23 cellular contexts compared by ENCODE assay signal in the genomic region with DNA sequence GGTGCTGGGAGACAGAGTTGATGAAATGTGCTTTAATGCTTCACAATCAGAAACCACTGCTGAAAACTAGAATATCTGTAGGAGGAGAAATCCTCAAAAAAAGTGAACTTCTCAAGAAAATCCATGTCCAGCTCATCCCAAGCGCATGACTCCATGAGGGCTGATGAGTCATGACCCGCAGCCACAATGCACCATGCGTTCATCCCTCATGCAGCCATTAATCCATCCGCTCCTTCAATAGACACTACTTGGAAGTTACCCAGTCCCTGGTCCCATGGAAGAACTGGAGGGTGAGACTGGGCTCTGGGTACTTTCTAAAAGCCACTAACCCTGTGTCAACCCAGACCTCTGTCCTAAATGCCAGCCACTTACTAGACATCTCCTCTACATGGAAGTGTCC. TPM values are rescaled to one million over a fixed set of nuclear protein-coding genes. Genes with fewer than 3 reads are reported as not detected.
DNase-seq lines count a peak whose midpoint lies in the region; ATAC-seq and TF ChIP-seq lines count a peak whose summit lies in the region.
"Had no signal": no experiment of that assay in that cellular context is flagged by ENCODE, and none has a peak within 500 bp of the region (broad histone marks: within the 10 kb centered on the region; RNA-seq: fewer than 3 reads in every experiment).

No MANE protein-coding gene starts in this region.

- H3K4me3 ChIP-seq in fibroblast of pulmonary artery (replicated peaks; ENCODE audit: low read depth, low read length): no peak overlapping the region
- H3K4me3 ChIP-seq: neural progenitor cell had no signal

- no peak for ATAC-seq in T-helper 17 cell

- H3K27ac Mint-ChIP-seq in T-helper 17 cell: peak overlapping the region; percentile 91
- H3K27ac Mint-ChIP-seq: activated naive CD4-positive, alpha-beta T cell treated with anti-CD3 and anti-CD28 coated beads, Interleukin-2, amount 50 U/mL, for 24 hours; neural progenitor cell had no signal

- H3K4me1 Mint-ChIP-seq in T-helper 17 cell: peaks cover 26% of the 10 kb centered on the region

- H3K9me3 ChIP-seq in T-helper 17 cell (ENCODE audit: control insufficient read depth, low read length, poor library complexity, severe bottlenecking): no peaks in the 10 kb centered on the region

- TF ChIP-seq CTCF in fibroblast of pulmonary artery (IDR thresholded peaks at IDR 0.05; ENCODE audit: low read length, missing control alignments): no peak

- H3K36me3 Mint-ChIP-seq in T-helper 17 cell (ENCODE audit: low read depth): peaks cover 13% of the 10 kb centered on the region
- H3K36me3 Mint-ChIP-seq: activated naive CD4-positive, alpha-beta T cell treated with anti-CD3 and anti-CD28 coated beads, Interleukin-2, amount 50 U/mL, for 24 hours; neural progenitor cell had no signal

- no peaks in the 10 kb centered on the region for H3K27me3 Mint-ChIP-seq in T-helper 17 cell
- H3K27me3 Mint-ChIP-seq: CD4-positive, alpha-beta memory T cell had no signal

- no peak overlapping the region for H3K27ac ChIP-seq in caudate nucleus (ENCODE audit: low read depth, low read length)
- H3K27ac ChIP-seq: neural progenitor cell had no signal

- no peak overlapping the region for H3K4me3 Mint-ChIP-seq in T-helper 17 cell
- H3K4me3 Mint-ChIP-seq: activated naive CD4-positive, alpha-beta T cell treated with anti-CD3 and anti-CD28 coated beads, Interleukin-2, amount 50 U/mL, for 24 hours; CD4-positive, alpha-beta memory T cell; neural progenitor cell; stimulated activated naive CD8-positive, alpha-beta T cell treated with anti-CD3 and anti-CD28 coated beads, Interleukin-15, Interleukin-2, amounts not matched to agents 100 ng/mL and 50 ng/mL, for 24 hours had no signal

- DNase-seq in activated CD8-positive, alpha-beta memory T cell treated with anti-CD3 and anti-CD28 coated beads for 24 hours: peak; percentile 28
- no peak for DNase-seq in activated CD8-positive, alpha-beta memory T cell treated with anti-CD3 and anti-CD28 coated beads, Interleukin-2, amount 50 U/mL, for 4 hours
- no peak for DNase-seq in T-helper 17 cell
- peak; percentile 6 for DNase-seq in fibroblast of pulmonary artery (ENCODE audit: low read depth)
- peak; percentile 85 for DNase-seq in stromal cell of bone marrow (ENCODE audit: low read depth)
- DNase-seq in GOT3 (lab: John Stamatoyannopoulos, UW): no peak
- no peak for DNase-seq in posterior cingulate gyrus
- DNase-seq in caudate nucleus (lab: John Stamatoyannopoulos, UW): no peak
- DNase-seq: 8988T; activated CD4-positive, alpha-beta T cell treated with anti-CD3 and anti-CD28 coated beads for 48 hours; CD4-positive, alpha-beta memory T cell; effector CD8-positive, alpha-beta T cell; KBM-7; left colon; NCI-H1105; NCI-H2107; NCI-H748 treated with DMSO at 0.1 percent for 48 hours had no signal

- intact Hi-C loops in posterior cingulate gyrus (cut with DNase I): loop anchor here (5.0 kb wide), 1 partner anchor 506 kb away; no protein-coding TSS in a partner anchor

RNA-seq across cellular contexts. Expression of a gene that starts 24.4 kb away (rescaled TPM):
- total RNA-seq in T-helper 17 cell: 10 to 100 TPM; 11.3 to 39.6 TPM
- total RNA-seq: bronchial epithelial cell, renal cortical epithelial cell had no signal

RNA-seq across cellular contexts. Expression of a gene that starts 29.9 kb away (rescaled TPM):
- total RNA-seq in T-helper 17 cell: not detected
- total RNA-seq: bronchial epithelial cell; CD4-positive, alpha-beta memory T cell; left colon; renal cortical epithelial cell; urinary bladder had no signal

RNA-seq across cellular contexts. Expression of a gene that starts 48.4 kb away (rescaled TPM):
- total RNA-seq in T-helper 17 cell: not detected
- total RNA-seq: CD4-positive, alpha-beta memory T cell had no signal

Comparison
In these comparisons a context has a peak if more than half of its experiments do, and no peak if none do; other contexts are left out.
1. DNase-seq: peak in activated CD8-positive, alpha-beta memory T cell treated with anti-CD3 and anti-CD28 coated beads for 24 hours (single experiment), fibroblast of pulmonary artery (single experiment) and stromal cell of bone marrow (single experiment); none in activated CD8-positive, alpha-beta memory T cell treated with anti-CD3 and anti-CD28 coated beads, Interleukin-2, amount 50 U/mL, for 4 hours (single experiment), T-helper 17 cell (0 of 3), GOT3 (single experiment), posterior cingulate gyrus (0 of 10) and caudate nucleus (0 of 61).